14 cellular contexts compared by ENCODE assay signal in the genomic region with DNA sequence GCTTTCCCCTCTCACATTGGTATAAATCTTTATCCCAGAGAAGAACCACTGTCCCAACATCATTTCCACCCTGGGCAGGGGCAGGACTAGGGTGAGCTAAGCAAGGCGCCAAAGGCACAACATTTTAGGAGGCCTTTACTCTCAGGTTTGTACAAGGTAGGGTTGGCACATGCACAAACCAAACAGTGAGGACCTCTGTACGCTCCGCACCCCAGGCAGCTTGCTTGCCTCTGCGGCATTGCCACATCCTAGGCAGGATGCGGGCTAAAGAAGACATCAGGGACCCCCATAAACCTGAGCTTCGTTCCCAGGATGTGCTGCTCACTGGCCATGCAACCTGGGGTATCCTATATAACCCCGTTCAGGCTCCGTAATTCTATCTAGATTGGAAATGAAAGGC.
"Had no signal": no experiment of that assay in that cellular context is flagged by ENCODE, and none has a peak within 500 bp of the region (broad histone marks: within the 10 kb centered on the region; RNA-seq: fewer than 3 reads in every experiment).

No MANE protein-coding gene starts in this region.

- H3K4me3 Mint-ChIP-seq: activated CD8-positive, alpha-beta memory T cell treated with anti-CD3 and anti-CD28 coated beads, Interleukin-2, amount 10 ng/mL, durations not matched to agents 7 days and 5 days; activated naive CD8-positive, alpha-beta T cell; activated T-cell treated with anti-CD3 and anti-CD28 coated beads, Interleukin-2, amount 50 U/mL, for 24 hours; natural killer cell treated with Interleukin-12 subunit alpha and Interleukin-12 subunit beta and Interleukin-15 and Interleukin-18, amount 100 ng/mL, for 72 hours; T-helper 2 cell treated with Interferon-gamma antibody and Interleukin-4, amounts not matched to agents 5 μg/mL and 100 μg/mL, for 36 hours; type B pancreatic cell had no signal

- H3K27me3 ChIP-seq: pancreas had no signal

- H3K36me3 Mint-ChIP-seq: natural killer cell treated with Interleukin-12 subunit alpha and Interleukin-12 subunit beta and Interleukin-15 and Interleukin-18, amount 100 ng/mL, for 72 hours had no signal

- H3K9me3 ChIP-seq: pancreas had no signal

- FAIRE-seq: endometrium, pancreas, small intestine had no signal

- H3K27ac ChIP-seq: pancreas had no signal

- DNase-seq: activated CD4-positive, alpha-beta T cell treated with anti-CD3 and anti-CD28 coated beads, Interleukin-2, amount 50 U/mL, for 48 hours; activated CD4-positive, CD25-positive, alpha-beta regulatory T cell treated with anti-CD3 and anti-CD28 coated beads, Interleukin-2, amount 50 U/mL, for 72 hours; activated CD8-positive, alpha-beta memory T cell treated with anti-CD3 and anti-CD28 coated beads, Interleukin-2, amount 10 ng/mL, durations not matched to agents 7 days and 5 days; activated effector memory CD4-positive, alpha-beta T cell treated with Interleukin-2 at 50 U/mL for 16 hours; activated T-cell treated with anti-CD3 and anti-CD28 coated beads, Interleukin-2, amount 50 U/mL, for 24 hours; amygdala; pancreas; small intestine; SW 1271 had no signal

- H3K27me3 Mint-ChIP-seq: activated CD8-positive, alpha-beta memory T cell treated with anti-CD3 and anti-CD28 coated beads, Interleukin-2, amount 10 ng/mL, durations not matched to agents 7 days and 5 days; activated naive CD8-positive, alpha-beta T cell; activated T-cell treated with anti-CD3 and anti-CD28 coated beads, Interleukin-2, amount 50 U/mL, for 24 hours; natural killer cell treated with Interleukin-12 subunit alpha and Interleukin-12 subunit beta and Interleukin-15 and Interleukin-18, amount 100 ng/mL, for 72 hours; type B pancreatic cell had no signal

- H3K27ac Mint-ChIP-seq: activated CD8-positive, alpha-beta memory T cell treated with anti-CD3 and anti-CD28 coated beads, Interleukin-2, amount 10 ng/mL, durations not matched to agents 7 days and 5 days; activated naive CD8-positive, alpha-beta T cell; activated T-cell treated with anti-CD3 and anti-CD28 coated beads, Interleukin-2, amount 50 U/mL, for 24 hours; natural killer cell treated with Interleukin-12 subunit alpha and Interleukin-12 subunit beta and Interleukin-15 and Interleukin-18, amount 100 ng/mL, for 72 hours; T-helper 2 cell treated with Interferon-gamma antibody and Interleukin-4, amounts not matched to agents 5 μg/mL and 100 μg/mL, for 36 hours; type B pancreatic cell had no signal

- ATAC-seq: activated CD8-positive, alpha-beta memory T cell treated with anti-CD3 and anti-CD28 coated beads, Interleukin-2, amount 10 ng/mL, durations not matched to agents 7 days and 5 days; natural killer cell treated with Interleukin-12 subunit alpha and Interleukin-12 subunit beta and Interleukin-15 and Interleukin-18, amount 100 ng/mL, for 72 hours had no signal

- H3K4me1 ChIP-seq: pancreas had no signal

- H3K4me1 Mint-ChIP-seq: activated CD8-positive, alpha-beta memory T cell treated with anti-CD3 and anti-CD28 coated beads, Interleukin-2, amount 10 ng/mL, durations not matched to agents 7 days and 5 days had no signal

- H3K9me3 Mint-ChIP-seq: activated T-cell treated with anti-CD3 and anti-CD28 coated beads, Interleukin-2, amount 50 U/mL, for 24 hours; natural killer cell treated with Interleukin-12 subunit alpha and Interleukin-12 subunit beta and Interleukin-15 and Interleukin-18, amount 100 ng/mL, for 72 hours; T-helper 2 cell treated with Interferon-gamma antibody and Interleukin-4, amounts not matched to agents 5 μg/mL and 100 μg/mL, for 36 hours; type B pancreatic cell had no signal

- H3K4me3 ChIP-seq: pancreas had no signal
